In the genomic region with DNA sequence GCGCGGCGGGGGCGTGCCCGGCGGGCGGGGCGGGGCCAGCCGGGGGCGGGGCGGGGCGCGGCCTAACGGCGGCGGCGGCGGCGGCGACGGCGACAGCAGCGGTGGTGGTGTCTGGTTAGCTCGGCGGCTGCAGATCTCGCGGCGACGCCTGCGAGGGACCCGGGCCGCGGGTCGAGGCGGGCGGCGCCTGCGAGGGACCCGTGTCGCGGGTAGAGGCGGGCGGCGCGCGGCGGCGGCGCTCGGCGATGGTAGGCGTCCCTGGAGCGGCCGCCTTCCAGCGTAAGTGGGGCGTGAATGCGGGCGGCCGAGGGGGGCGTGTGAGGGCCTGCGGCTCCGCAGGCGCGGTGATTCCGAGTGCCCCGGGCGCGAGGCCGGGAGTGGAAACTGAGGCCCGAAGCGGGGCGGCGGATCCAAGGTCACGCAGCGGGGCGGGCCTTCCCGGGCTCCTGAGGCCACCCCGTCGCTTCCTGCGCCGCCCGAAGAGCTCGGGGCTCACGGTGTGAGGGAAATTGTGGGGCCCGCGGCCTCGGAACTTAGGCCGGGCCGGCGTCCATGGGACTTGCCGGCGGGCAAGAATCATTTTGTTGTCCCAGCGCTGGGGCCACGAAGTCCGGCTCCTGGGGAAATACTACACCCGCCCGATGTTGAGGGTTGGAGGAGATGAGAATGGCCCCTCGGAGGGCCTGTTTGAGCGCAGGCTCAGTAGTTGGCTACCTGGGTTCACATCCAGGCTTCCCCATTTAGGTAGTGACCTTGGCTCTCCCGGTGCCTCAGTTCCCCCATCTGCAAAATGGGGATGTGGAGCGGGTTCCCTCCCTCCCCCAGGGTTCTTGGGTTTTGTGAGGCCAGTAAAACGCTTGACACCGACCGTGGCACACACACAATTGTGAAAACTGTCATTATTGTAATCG, we compare ENCODE assay signal across 2 cellular contexts.
TF ChIP-seq lines count a peak whose summit lies in the region.

TSS of gene CBFA2T2 (plus strand) at position 74 of the 911 bp plus-strand sequence. CDS start at position 246, 172 bp downstream.

TF ChIP-seq in A549, 52 proteins besides CTCF, POLR2A, EP300 and RAD21:
- TF ChIP-seq BHLHE40 (IDR thresholded peaks at IDR 0.05; ENCODE audit: low read depth, low read length), result no peak
- no peak for TF ChIP-seq KDM5A (IDR thresholded peaks at IDR 0.05)
- TF ChIP-seq JUNB (IDR thresholded peaks at IDR 0.05), result no peak
- no peak for TF ChIP-seq FOSL2 (IDR thresholded peaks at IDR 0.05)
- no peak for TF ChIP-seq FOSL2 (CRISPR knock-in tag; IDR thresholded peaks at IDR 0.05)
- no peak for TF ChIP-seq E2F6 (IDR thresholded peaks at IDR 0.05; ENCODE audit: borderline replicate concordance, low read depth)
- TF ChIP-seq ZNF302 (CRISPR knock-in tag; IDR thresholded peaks at IDR 0.05), result no peak
- TF ChIP-seq NPAS2 (CRISPR knock-in tag; IDR thresholded peaks at IDR 0.05; ENCODE audit: borderline replicate concordance), result no peak
- TF ChIP-seq CBX8 (IDR thresholded peaks at IDR 0.05), result no peak
- TF ChIP-seq RCOR1 (IDR thresholded peaks at IDR 0.05; ENCODE audit: low read depth, low read length), result no peak
- no peak for TF ChIP-seq TP53 (CRISPR knock-in tag; IDR thresholded peaks at IDR 0.05)
- TF ChIP-seq CEBPB (IDR thresholded peaks at IDR 0.05), result no peak
- TF ChIP-seq PHF8 (IDR thresholded peaks at IDR 0.05; ENCODE audit: borderline replicate concordance, low read depth), result peak; percentile 93
- TF ChIP-seq HDAC2 (IDR thresholded peaks at IDR 0.05), result no peak
- TF ChIP-seq, protein P1, sequence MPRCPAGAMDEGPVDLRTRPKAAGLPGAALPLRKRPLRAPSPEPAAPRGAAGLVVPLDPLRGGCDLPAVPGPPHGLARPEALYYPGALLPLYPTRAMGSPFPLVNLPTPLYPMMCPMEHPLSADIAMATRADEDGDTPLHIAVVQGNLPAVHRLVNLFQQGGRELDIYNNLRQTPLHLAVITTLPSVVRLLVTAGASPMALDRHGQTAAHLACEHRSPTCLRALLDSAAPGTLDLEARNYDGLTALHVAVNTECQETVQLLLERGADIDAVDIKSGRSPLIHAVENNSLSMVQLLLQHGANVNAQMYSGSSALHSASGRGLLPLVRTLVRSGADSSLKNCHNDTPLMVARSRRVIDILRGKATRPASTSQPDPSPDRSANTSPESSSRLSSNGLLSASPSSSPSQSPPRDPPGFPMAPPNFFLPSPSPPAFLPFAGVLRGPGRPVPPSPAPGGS (IDR thresholded peaks at IDR 0.05), result 0 out of 3 replicates have a peak, but pooled peaks have one; percentile 19
- peak; percentile 83 for TF ChIP-seq ESRRA (IDR thresholded peaks at IDR 0.05; ENCODE audit: borderline replicate concordance, low read length)
- no peak for TF ChIP-seq CHD2 (IDR thresholded peaks at IDR 0.05; ENCODE audit: low read length, partially characterized antibody)
- no peak for TF ChIP-seq ZSCAN20 (CRISPR knock-in tag; IDR thresholded peaks at IDR 0.05)
- TF ChIP-seq KDM1A (IDR thresholded peaks at IDR 0.05; ENCODE audit: low read depth), result peak; percentile 86
- no peak for TF ChIP-seq EHMT2 (IDR thresholded peaks at IDR 0.05; ENCODE audit: low read depth)
- TF ChIP-seq, protein P2, sequence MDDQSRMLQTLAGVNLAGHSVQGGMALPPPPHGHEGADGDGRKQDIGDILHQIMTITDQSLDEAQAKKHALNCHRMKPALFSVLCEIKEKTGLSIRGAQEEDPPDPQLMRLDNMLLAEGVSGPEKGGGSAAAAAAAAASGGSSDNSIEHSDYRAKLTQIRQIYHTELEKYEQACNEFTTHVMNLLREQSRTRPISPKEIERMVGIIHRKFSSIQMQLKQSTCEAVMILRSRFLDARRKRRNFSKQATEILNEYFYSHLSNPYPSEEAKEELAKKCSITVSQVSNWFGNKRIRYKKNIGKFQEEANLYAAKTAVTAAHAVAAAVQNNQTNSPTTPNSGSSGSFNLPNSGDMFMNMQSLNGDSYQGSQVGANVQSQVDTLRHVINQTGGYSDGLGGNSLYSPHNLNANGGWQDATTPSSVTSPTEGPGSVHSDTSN (IDR thresholded peaks at IDR 0.05), result no peak
- no peak for TF ChIP-seq MAZ (IDR thresholded peaks at IDR 0.05; ENCODE audit: borderline replicate concordance, low read depth, low read length)
- TF ChIP-seq, protein P3, sequence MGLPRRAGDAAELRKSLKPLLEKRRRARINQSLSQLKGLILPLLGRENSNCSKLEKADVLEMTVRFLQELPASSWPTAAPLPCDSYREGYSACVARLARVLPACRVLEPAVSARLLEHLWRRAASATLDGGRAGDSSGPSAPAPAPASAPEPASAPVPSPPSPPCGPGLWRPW (IDR thresholded peaks at IDR 0.05), result no peak
- no peak for TF ChIP-seq RARB (CRISPR knock-in tag; IDR thresholded peaks at IDR 0.05)
- 0 out of 2 replicates have a peak, but pooled peaks have one; percentile 43 for TF ChIP-seq MYC (IDR thresholded peaks at IDR 0.05; ENCODE audit: borderline replicate concordance, low read length)
- no peak for TF ChIP-seq EHF (CRISPR knock-in tag; IDR thresholded peaks at IDR 0.05)
- TF ChIP-seq JUN (IDR thresholded peaks at IDR 0.05), result peak in 1 of 2 experiments; percentile 21; a peak in 2 of 5 replicates
- TF ChIP-seq HOXB5 (CRISPR knock-in tag; IDR thresholded peaks at IDR 0.05), result no peak
- no peak for TF ChIP-seq USF2 (IDR thresholded peaks at IDR 0.05)
- no peak for TF ChIP-seq GATA3 (IDR thresholded peaks at IDR 0.05; ENCODE audit: borderline replicate concordance)

TF ChIP-seq in HepG2, 621 proteins besides CTCF, POLR2A, EP300 and RAD21 (continues in another document):
- peak; percentile 8; the same call in 1 of the 2 replicates for TF ChIP-seq CREBL2 (CRISPR knock-in tag; IDR thresholded peaks at IDR 0.05; ENCODE audit: borderline replicate concordance)
- TF ChIP-seq ATF7-NPFF (CRISPR knock-in tag; IDR thresholded peaks at IDR 0.05; ENCODE audit: low read depth), result peak; percentile 87
- peak; percentile 67; the same call in 1 of the 2 replicates for TF ChIP-seq REXO4 (CRISPR knock-in tag; IDR thresholded peaks at IDR 0.05; ENCODE audit: borderline replicate concordance)
- peak; percentile 81 for TF ChIP-seq ZBTB2 (CRISPR knock-in tag; IDR thresholded peaks at IDR 0.05; ENCODE audit: low read depth)
- TF ChIP-seq ELF1 (CRISPR knock-in tag; IDR thresholded peaks at IDR 0.05), result 0 out of 2 replicates have a peak, but pooled peaks have one; percentile 46
- TF ChIP-seq ZBTB7A (CRISPR knock-in tag; IDR thresholded peaks at IDR 0.05), result peak; percentile 43; the same call in 1 of the 2 replicates
- peak; percentile 74; the same call in 1 of the 2 replicates for TF ChIP-seq DNMT3B (CRISPR knock-in tag; conservative IDR thresholded peaks at IDR 0.05)
- TF ChIP-seq ZNF256 (CRISPR knock-in tag; conservative IDR thresholded peaks at IDR 0.05), result peak; percentile 63; the same call in 1 of the 2 replicates
- TF ChIP-seq ZNF20 (CRISPR knock-in tag; IDR thresholded peaks at IDR 0.05), result peak; percentile 65; the same call in 1 of the 2 replicates
- peak; percentile 51 for TF ChIP-seq ZNF451 (CRISPR knock-in tag; IDR thresholded peaks at IDR 0.05)
- TF ChIP-seq RCOR2 (CRISPR knock-in tag; IDR thresholded peaks at IDR 0.05), result peak; percentile 78; the same call in 1 of the 2 replicates
- TF ChIP-seq NFE2L1 (CRISPR knock-in tag; IDR thresholded peaks at IDR 0.05; ENCODE audit: borderline replicate concordance), result peak; percentile 90; the same call in 1 of the 2 replicates
- TF ChIP-seq ZSCAN31 (CRISPR knock-in tag; IDR thresholded peaks at IDR 0.05; ENCODE audit: low read depth), result peak; percentile 71; the same call in 1 of the 2 replicates
- peak; percentile 73 for TF ChIP-seq ZNF607 (CRISPR knock-in tag; IDR thresholded peaks at IDR 0.05; ENCODE audit: borderline replicate concordance)
- TF ChIP-seq ZNF10 (CRISPR knock-in tag; IDR thresholded peaks at IDR 0.05; ENCODE audit: borderline replicate concordance, low read depth), result 0 out of 2 replicates have a peak, but pooled peaks have one; percentile 72
- TF ChIP-seq ZNF776 (CRISPR knock-in tag; IDR thresholded peaks at IDR 0.05), result peak; percentile 99
- 0 out of 2 replicates have a peak, but pooled peaks have one; percentile 40 for TF ChIP-seq NR2F2 (IDR thresholded peaks at IDR 0.05; ENCODE audit: borderline replicate concordance, low read depth)
- peak; percentile 50 for TF ChIP-seq NCOA2 (CRISPR knock-in tag; IDR thresholded peaks at IDR 0.05)
- no peak for TF ChIP-seq HHEX (CRISPR knock-in tag; IDR thresholded peaks at IDR 0.05)
- TF ChIP-seq, protein P4, sequence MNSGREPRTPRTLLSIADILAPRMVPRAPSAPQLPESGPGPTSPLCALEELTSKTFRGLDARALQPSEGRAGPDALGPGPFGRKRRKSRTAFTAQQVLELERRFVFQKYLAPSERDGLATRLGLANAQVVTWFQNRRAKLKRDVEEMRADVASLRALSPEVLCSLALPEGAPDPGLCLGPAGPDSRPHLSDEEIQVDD (CRISPR knock-in tag; IDR thresholded peaks at IDR 0.05; ENCODE audit: borderline replicate concordance), result peak; percentile 75; the same call in 1 of the 2 replicates
- peak; percentile 16; the same call in 1 of the 2 replicates for TF ChIP-seq THRA (CRISPR knock-in tag; IDR thresholded peaks at IDR 0.05; ENCODE audit: borderline replicate concordance)
- TF ChIP-seq SRY (CRISPR knock-in tag; IDR thresholded peaks at IDR 0.05), result peak; percentile 73
- TF ChIP-seq, protein P5, sequence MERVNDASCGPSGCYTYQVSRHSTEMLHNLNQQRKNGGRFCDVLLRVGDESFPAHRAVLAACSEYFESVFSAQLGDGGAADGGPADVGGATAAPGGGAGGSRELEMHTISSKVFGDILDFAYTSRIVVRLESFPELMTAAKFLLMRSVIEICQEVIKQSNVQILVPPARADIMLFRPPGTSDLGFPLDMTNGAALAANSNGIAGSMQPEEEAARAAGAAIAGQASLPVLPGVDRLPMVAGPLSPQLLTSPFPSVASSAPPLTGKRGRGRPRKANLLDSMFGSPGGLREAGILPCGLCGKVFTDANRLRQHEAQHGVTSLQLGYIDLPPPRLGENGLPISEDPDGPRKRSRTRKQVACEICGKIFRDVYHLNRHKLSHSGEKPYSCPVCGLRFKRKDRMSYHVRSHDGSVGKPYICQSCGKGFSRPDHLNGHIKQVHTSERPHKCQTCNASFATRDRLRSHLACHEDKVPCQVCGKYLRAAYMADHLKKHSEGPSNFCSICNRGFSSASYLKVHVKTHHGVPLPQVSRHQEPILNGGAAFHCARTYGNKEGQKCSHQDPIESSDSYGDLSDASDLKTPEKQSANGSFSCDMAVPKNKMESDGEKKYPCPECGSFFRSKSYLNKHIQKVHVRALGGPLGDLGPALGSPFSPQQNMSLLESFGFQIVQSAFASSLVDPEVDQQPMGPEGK (CRISPR knock-in tag; IDR thresholded peaks at IDR 0.05), result peak; percentile 39
- peak; percentile 66; the same call in 1 of the 2 replicates for TF ChIP-seq ZSCAN5A (CRISPR knock-in tag; IDR thresholded peaks at IDR 0.05; ENCODE audit: borderline replicate concordance)
- peak; percentile 38; the same call in 1 of the 2 replicates for TF ChIP-seq ETV5 (CRISPR knock-in tag; IDR thresholded peaks at IDR 0.05; ENCODE audit: borderline replicate concordance)
- TF ChIP-seq, protein P6, sequence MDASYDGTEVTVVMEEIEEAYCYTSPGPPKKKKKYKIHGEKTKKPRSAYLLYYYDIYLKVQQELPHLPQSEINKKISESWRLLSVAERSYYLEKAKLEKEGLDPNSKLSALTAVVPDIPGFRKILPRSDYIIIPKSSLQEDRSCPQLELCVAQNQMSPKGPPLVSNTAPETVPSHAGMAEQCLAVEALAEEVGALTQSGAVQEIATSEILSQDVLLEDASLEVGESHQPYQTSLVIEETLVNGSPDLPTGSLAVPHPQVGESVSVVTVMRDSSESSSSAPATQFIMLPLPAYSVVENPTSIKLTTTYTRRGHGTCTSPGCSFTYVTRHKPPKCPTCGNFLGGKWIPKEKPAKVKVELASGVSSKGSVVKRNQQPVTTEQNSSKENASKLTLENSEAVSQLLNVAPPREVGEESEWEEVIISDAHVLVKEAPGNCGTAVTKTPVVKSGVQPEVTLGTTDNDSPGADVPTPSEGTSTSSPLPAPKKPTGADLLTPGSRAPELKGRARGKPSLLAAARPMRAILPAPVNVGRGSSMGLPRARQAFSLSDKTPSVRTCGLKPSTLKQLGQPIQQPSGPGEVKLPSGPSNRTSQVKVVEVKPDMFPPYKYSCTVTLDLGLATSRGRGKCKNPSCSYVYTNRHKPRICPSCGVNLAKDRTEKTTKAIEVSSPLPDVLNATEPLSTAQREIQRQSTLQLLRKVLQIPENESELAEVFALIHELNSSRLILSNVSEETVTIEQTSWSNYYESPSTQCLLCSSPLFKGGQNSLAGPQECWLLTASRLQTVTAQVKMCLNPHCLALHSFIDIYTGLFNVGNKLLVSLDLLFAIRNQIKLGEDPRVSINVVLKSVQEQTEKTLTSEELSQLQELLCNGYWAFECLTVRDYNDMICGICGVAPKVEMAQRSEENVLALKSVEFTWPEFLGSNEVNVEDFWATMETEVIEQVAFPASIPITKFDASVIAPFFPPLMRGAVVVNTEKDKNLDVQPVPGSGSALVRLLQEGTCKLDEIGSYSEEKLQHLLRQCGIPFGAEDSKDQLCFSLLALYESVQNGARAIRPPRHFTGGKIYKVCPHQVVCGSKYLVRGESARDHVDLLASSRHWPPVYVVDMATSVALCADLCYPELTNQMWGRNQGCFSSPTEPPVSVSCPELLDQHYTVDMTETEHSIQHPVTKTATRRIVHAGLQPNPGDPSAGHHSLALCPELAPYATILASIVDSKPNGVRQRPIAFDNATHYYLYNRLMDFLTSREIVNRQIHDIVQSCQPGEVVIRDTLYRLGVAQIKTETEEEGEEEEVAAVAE (CRISPR knock-in tag; IDR thresholded peaks at IDR 0.05; ENCODE audit: borderline replicate concordance), result 0 out of 2 replicates have a peak, but pooled peaks have one; percentile 67
- TF ChIP-seq TAF1 (CRISPR knock-in tag; IDR thresholded peaks at IDR 0.05), result peak; percentile 56
